ENCODE assay signal across 26 cellular contexts in the genomic region with DNA sequence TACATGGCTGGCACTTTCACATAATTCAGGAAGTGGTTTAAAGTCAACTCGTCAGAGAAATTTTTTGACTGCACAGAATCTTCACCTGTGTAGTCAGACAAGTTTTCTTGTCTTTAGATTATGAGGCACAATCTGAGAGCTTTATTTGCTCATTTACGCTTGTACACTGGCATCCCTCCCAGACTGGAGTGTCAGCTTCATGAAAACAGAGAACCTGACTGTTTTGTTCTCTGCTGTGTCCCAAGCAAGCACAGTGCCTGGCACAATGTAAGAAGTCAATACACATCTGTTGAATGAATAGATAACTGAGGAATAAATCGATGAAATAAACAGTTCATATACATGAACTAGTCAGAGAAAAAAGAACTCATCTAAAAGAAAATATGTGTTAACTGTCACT.
DNase-seq lines count a peak whose midpoint lies in the region; ATAC-seq lines count a peak whose summit lies in the region.
"Had no signal": no experiment of that assay in that cellular context is flagged by ENCODE, and none has a peak within 500 bp of the region (broad histone marks: within the 10 kb centered on the region; RNA-seq: fewer than 3 reads in every experiment).

No MANE protein-coding gene starts in this region.

- no peaks in the 10 kb centered on the region for H3K27me3 ChIP-seq in naive thymus-derived CD4-positive, alpha-beta T cell (ENCODE audit: control insufficient read depth in 2 of 2, insufficient read depth in 2 of 2, low read length in 2 of 2)

- peaks cover 84% of the 10 kb centered on the region for H3K4me1 Mint-ChIP-seq in activated naive CD4-positive, alpha-beta T cell treated with anti-CD3 and anti-CD28 coated beads, Interleukin-2, amount 50 U/mL, for 24 hours
- H3K4me1 Mint-ChIP-seq in activated naive CD4-positive, alpha-beta T cell treated with anti-CD3 and anti-CD28 coated beads, Interleukin-2, amount 10 ng/mL, durations not matched to agents 7 days and 5 days = peaks cover 26% of the 10 kb centered on the region
- peaks cover 17 to 91% (median 83%) of the 10 kb centered on the region in 7 donors for H3K4me1 Mint-ChIP-seq in naive thymus-derived CD4-positive, alpha-beta T cell
- H3K4me1 Mint-ChIP-seq: CD14-positive monocyte had no signal

- H3K27ac Mint-ChIP-seq in activated naive CD4-positive, alpha-beta T cell treated with anti-CD3 and anti-CD28 coated beads, Interleukin-2, amount 50 U/mL, for 24 hours = peak overlapping the region; percentile 90
- no peak overlapping the region for H3K27ac Mint-ChIP-seq in activated naive CD4-positive, alpha-beta T cell treated with anti-CD3 and anti-CD28 coated beads, Interleukin-2, amount 10 ng/mL, durations not matched to agents 7 days and 5 days
- H3K27ac Mint-ChIP-seq in naive thymus-derived CD4-positive, alpha-beta T cell = peak overlapping the region in 8 of 9 donors; percentile 35 to 80 (median 68)
- H3K27ac Mint-ChIP-seq: CD14-positive monocyte, HFFc6 had no signal

- ATAC-seq in naive thymus-derived CD4-positive, alpha-beta T cell = no peak
- ATAC-seq in GM19035 (IDR thresholded peaks at IDR 0.05; ENCODE audit: unreplicated experiment) (no peak), HG02852 (IDR thresholded peaks at IDR 0.05; ENCODE audit: unreplicated experiment) (no peak)
- ATAC-seq: SK-N-SH treated with all-trans-retinoic acid at 6 μM for 48 hours had no signal

- H3K4me3 Mint-ChIP-seq in activated naive CD4-positive, alpha-beta T cell treated with anti-CD3 and anti-CD28 coated beads, Interleukin-2, amount 50 U/mL, for 24 hours = peak overlapping the region; percentile 16
- H3K4me3 Mint-ChIP-seq in activated naive CD4-positive, alpha-beta T cell treated with anti-CD3 and anti-CD28 coated beads, Interleukin-2, amount 10 ng/mL, durations not matched to agents 7 days and 5 days = no peak overlapping the region
- peak overlapping the region in 6 of 10 donors; percentile 3 to 66 (median 25) for H3K4me3 Mint-ChIP-seq in naive thymus-derived CD4-positive, alpha-beta T cell
- H3K4me3 Mint-ChIP-seq: CD14-positive monocyte, HFFc6 had no signal

- peaks cover 0 to 6% (median 0%) of the 10 kb centered on the region in 3 experiments for H3K36me3 ChIP-seq in naive thymus-derived CD4-positive, alpha-beta T cell (ENCODE audit: control insufficient read depth in 2 of 3, insufficient read depth in 3 of 3, low read length in 3 of 3)

- POLR2A ChIA-PET in naive thymus-derived CD4-positive, alpha-beta T cell (lab: Charles Lee) = interaction anchor here (0.5 kb wide), 1 partner anchor 122 kb away, joined by 3 read pairs; no protein-coding TSS in a partner anchor

- intact Hi-C loops in naive thymus-derived CD4-positive, alpha-beta T cell (cut with micrococcal nuclease) = loop anchor here in 1 of 2 donors (2.0 kb wide), 2 partner anchors 13 to 15 kb away; no protein-coding TSS in a partner anchor

- no peaks in the 10 kb centered on the region for H3K27me3 Mint-ChIP-seq in activated naive CD4-positive, alpha-beta T cell treated with anti-CD3 and anti-CD28 coated beads, Interleukin-2, amount 50 U/mL, for 24 hours
- no peaks in the 10 kb centered on the region for H3K27me3 Mint-ChIP-seq in activated naive CD4-positive, alpha-beta T cell treated with anti-CD3 and anti-CD28 coated beads, Interleukin-2, amount 10 ng/mL, durations not matched to agents 7 days and 5 days
- H3K27me3 Mint-ChIP-seq in naive thymus-derived CD4-positive, alpha-beta T cell = no peaks in the 10 kb centered on the region

- H3K4me1 ChIP-seq in naive thymus-derived CD4-positive, alpha-beta T cell (ENCODE audit: control insufficient read depth in 2 of 2, insufficient read depth in 2 of 2, low read length in 2 of 2) = peaks cover 0 to 34% of the 10 kb centered on the region in 2 donors

- no peaks in the 10 kb centered on the region for H3K9me3 ChIP-seq in naive thymus-derived CD4-positive, alpha-beta T cell (ENCODE audit: control insufficient read depth in 2 of 3, low read length in 3 of 3)

- H3K27ac ChIP-seq in naive thymus-derived CD4-positive, alpha-beta T cell (ENCODE audit: low read depth, low read length) = no peak overlapping the region
- H3K27ac ChIP-seq: 22Rv1, PC-9, RWPE1 had no signal

- peaks cover 17% of the 10 kb centered on the region for H3K36me3 Mint-ChIP-seq in activated naive CD4-positive, alpha-beta T cell treated with anti-CD3 and anti-CD28 coated beads, Interleukin-2, amount 50 U/mL, for 24 hours
- H3K36me3 Mint-ChIP-seq in activated naive CD4-positive, alpha-beta T cell treated with anti-CD3 and anti-CD28 coated beads, Interleukin-2, amount 10 ng/mL, durations not matched to agents 7 days and 5 days = peaks cover 55% of the 10 kb centered on the region
- H3K36me3 Mint-ChIP-seq in naive thymus-derived CD4-positive, alpha-beta T cell = peaks cover 12 to 64% (median 58%) of the 10 kb centered on the region in 5 donors
- H3K36me3 Mint-ChIP-seq: CD14-positive monocyte had no signal

- CTCF ChIA-PET in activated naive CD4-positive, alpha-beta T cell treated with anti-CD3 and anti-CD28 coated beads, Interleukin-2, amount 10 ng/mL, durations not matched to agents 7 days and 5 days (lab: Charles Lee) = interaction anchor here (0.7 kb wide), 1 partner anchor 1174 kb away, joined by 3 read pairs; no protein-coding TSS in a partner anchor
- CTCF ChIA-PET in naive thymus-derived CD4-positive, alpha-beta T cell (lab: Charles Lee) = no interaction called here

- no peaks in the 10 kb centered on the region for H3K9me3 Mint-ChIP-seq in activated naive CD4-positive, alpha-beta T cell treated with anti-CD3 and anti-CD28 coated beads, Interleukin-2, amount 50 U/mL, for 24 hours
- peaks cover 2% of the 10 kb centered on the region for H3K9me3 Mint-ChIP-seq in activated naive CD4-positive, alpha-beta T cell treated with anti-CD3 and anti-CD28 coated beads, Interleukin-2, amount 10 ng/mL, durations not matched to agents 7 days and 5 days
- peaks cover 0 to 10% (median 0%) of the 10 kb centered on the region in 11 donors for H3K9me3 Mint-ChIP-seq in naive thymus-derived CD4-positive, alpha-beta T cell

- no peak overlapping the region for H3K4me3 ChIP-seq in naive thymus-derived CD4-positive, alpha-beta T cell (ENCODE audit: low read length)
- H3K4me3 ChIP-seq: PC-9 had no signal

- DNase-seq in NCI-H2196 (lab: John Stamatoyannopoulos, UW; ENCODE audit: unreplicated experiment) = peak; percentile 1
- DNase-seq in NCI-H2196 treated with DMSO at 0.1 percent for 48 hours (lab: John Stamatoyannopoulos, UW; ENCODE audit: unreplicated experiment) = no peak
- no peak for DNase-seq in activated naive CD4-positive, alpha-beta T cell treated with anti-CD3 and anti-CD28 coated beads, Interleukin-2, amount 10 ng/mL, durations not matched to agents 7 days and 5 days
- DNase-seq in NCI-H1092 (lab: John Stamatoyannopoulos, UW) = peak; percentile 41
- peak in 3 of 9 donors; percentile 11 to 33 (median 28) for DNase-seq in naive thymus-derived CD4-positive, alpha-beta T cell
- DNase-seq: AML-193, COR-L47, DMS 273 treated with DMSO at 0.1 percent for 48 hours, GF-D8, H7, HFFc6, KG1, MV-4-11, NCI-H1417 treated with DMSO at 0.1 percent for 48 hours, NCI-H187 treated with DMSO at 0.1 percent for 48 hours, NCI-H446 treated with DMSO at 0.1 percent for 48 hours, NCI-H774, PC-9, SIG-M5 had no signal

Comparison
In these comparisons a context has a peak if more than half of its experiments do, and no peak if none do; other contexts are left out.
1. DNase-seq: peak in NCI-H2196 (single experiment) and NCI-H1092 (single experiment); none in NCI-H2196 treated with DMSO at 0.1 percent for 48 hours (single experiment) and activated naive CD4-positive, alpha-beta T cell treated with anti-CD3 and anti-CD28 coated beads, Interleukin-2, amount 10 ng/mL, durations not matched to agents 7 days and 5 days (single experiment).